In the genomic region with DNA sequence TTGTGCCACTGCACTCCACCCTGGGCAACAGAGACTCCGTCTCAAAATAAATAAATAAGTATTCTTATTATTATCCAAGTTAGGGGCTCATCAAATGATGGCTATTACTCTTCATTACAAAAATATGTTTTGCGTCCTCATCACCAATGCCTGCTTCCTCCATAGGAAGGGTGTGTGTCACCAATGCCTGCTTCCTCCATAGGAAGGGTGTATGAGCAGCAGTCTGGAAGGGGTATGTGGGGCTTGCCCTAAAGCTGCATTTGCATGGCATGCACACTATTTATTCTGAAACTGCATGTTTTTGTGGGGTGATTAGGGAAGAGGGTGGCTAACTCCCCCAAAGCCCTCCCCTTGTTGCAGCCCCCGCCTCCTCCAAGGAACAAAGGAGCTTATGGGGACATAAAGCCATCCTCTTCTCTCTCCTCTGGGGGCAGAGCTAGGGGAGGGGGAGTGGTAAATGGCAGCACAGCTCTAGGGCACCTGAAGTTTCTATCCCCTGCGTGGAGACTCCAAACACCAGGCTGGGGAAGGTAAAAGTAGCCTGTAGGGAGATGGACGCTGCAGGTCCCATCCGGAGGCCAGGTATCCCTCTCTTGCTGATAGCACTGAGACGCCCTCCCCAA, we compare ENCODE assay signal across 1 cellular context.
TF ChIP-seq lines count a peak whose summit lies in the region.

No MANE protein-coding gene starts in this region.

TF ChIP-seq in GM12878, 131 proteins besides CTCF, POLR2A, EP300 and RAD21:
- TF ChIP-seq, protein P1, sequence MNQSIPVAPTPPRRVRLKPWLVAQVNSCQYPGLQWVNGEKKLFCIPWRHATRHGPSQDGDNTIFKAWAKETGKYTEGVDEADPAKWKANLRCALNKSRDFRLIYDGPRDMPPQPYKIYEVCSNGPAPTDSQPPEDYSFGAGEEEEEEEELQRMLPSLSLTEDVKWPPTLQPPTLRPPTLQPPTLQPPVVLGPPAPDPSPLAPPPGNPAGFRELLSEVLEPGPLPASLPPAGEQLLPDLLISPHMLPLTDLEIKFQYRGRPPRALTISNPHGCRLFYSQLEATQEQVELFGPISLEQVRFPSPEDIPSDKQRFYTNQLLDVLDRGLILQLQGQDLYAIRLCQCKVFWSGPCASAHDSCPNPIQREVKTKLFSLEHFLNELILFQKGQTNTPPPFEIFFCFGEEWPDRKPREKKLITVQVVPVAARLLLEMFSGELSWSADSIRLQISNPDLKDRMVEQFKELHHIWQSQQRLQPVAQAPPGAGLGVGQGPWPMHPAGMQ (IDR thresholded peaks at IDR 0.05; ENCODE audit: borderline replicate concordance) = no peak
- 0 out of 2 replicates have a peak, but pooled peaks have one; percentile 14 for TF ChIP-seq HDGF (IDR thresholded peaks at IDR 0.05)
- no peak for TF ChIP-seq ZBED1 (IDR thresholded peaks at IDR 0.05; ENCODE audit: borderline replicate concordance)
